In genomic region chr1:38022810-38023209, GRCh38 we compare ENCODE assay signal across 33 cellular contexts. TPM values are rescaled to one million over a fixed set of nuclear protein-coding genes. Genes with fewer than 3 reads are reported as not detected.
"Had no signal": no experiment of that assay in that cellular context is flagged by ENCODE, and none has a peak within 500 bp of the region (broad histone marks: within the 10 kb centered on the region; RNA-seq: fewer than 3 reads in every experiment).

No MANE protein-coding gene starts in this region.

- ATAC-seq: activated naive CD4-positive, alpha-beta T cell treated with anti-CD3 and anti-CD28 coated beads, Interleukin-2, amount 50 U/mL, for 72 hours; activated T-cell treated with anti-CD3 and anti-CD28 coated beads, Interleukin-2, amount 50 U/mL, for 72 hours; body of pancreas; effector memory CD8-positive, alpha-beta T cell; WTC11 had no signal

- H3K4me1 ChIP-seq: body of pancreas had no signal

- H3K27me3 ChIP-seq: adrenal gland, body of pancreas, esophagus squamous epithelium, heart left ventricle had no signal

- DNase-seq: activated CD4-positive, alpha-beta memory T cell treated with anti-CD3 and anti-CD28 coated beads, Interleukin-2, amount 10 ng/mL, durations not matched to agents 7 days and 5 days; activated CD4-positive, alpha-beta T cell treated with anti-CD3 and anti-CD28 coated beads for 1 hour; activated CD4-positive, alpha-beta T cell treated with anti-CD3 and anti-CD28 coated beads for 4 hours; activated CD4-positive, alpha-beta T cell treated with anti-CD3 and anti-CD28 coated beads, Interleukin-2, amount 10 ng/mL, durations not matched to agents 7 days and 5 days; activated CD4-positive, alpha-beta T cell treated with anti-CD3 and anti-CD28 coated beads, Interleukin-2, amount 50 U/mL, for 4 hours; activated CD8-positive, alpha-beta memory T cell treated with anti-CD3 and anti-CD28 coated beads, Interleukin-2, amount 50 U/mL, for 48 hours; activated gamma-delta T cell; activated naive CD4-positive, alpha-beta T cell; activated naive CD4-positive, alpha-beta T cell treated with anti-CD3 and anti-CD28 coated beads, Interleukin-2, amount 10 ng/mL, durations not matched to agents 7 days and 5 days; activated T-cell treated with anti-CD3 and anti-CD28 coated beads for 4 hours; activated T-cell treated with anti-CD3 and anti-CD28 coated beads, Interleukin-2, amount 50 U/mL, for 24 hours; activated T-cell treated with anti-CD3 and anti-CD28 coated beads, Interleukin-2, amount 50 U/mL, for 72 hours; adrenal gland; amygdala; body of pancreas; caudate nucleus; cortex of kidney; dermis blood vessel endothelial cell; effector CD4-positive, alpha-beta T cell; effector memory CD8-positive, alpha-beta T cell; esophagus squamous epithelium; foreskin melanocyte; glutamatergic neuron; heart left ventricle; T-helper 1 cell; T-helper 2 cell had no signal

- H3K27ac Mint-ChIP-seq: activated CD4-positive, alpha-beta memory T cell treated with anti-CD3 and anti-CD28 coated beads, Interleukin-2, amount 10 ng/mL, durations not matched to agents 7 days and 5 days; activated CD4-positive, alpha-beta T cell treated with anti-CD3 and anti-CD28 coated beads, Interleukin-2, amount 10 ng/mL, durations not matched to agents 7 days and 5 days; activated naive CD4-positive, alpha-beta T cell treated with anti-CD3 and anti-CD28 coated beads, Interleukin-2, amount 10 ng/mL, durations not matched to agents 7 days and 5 days; activated T-cell treated with anti-CD3 and anti-CD28 coated beads, Interleukin-2, amount 50 U/mL, for 24 hours; activated T-cell treated with anti-CD3 and anti-CD28 coated beads, Interleukin-2, amount 50 U/mL, for 72 hours; effector memory CD8-positive, alpha-beta T cell; WTC11 had no signal

- H3K4me3 ChIP-seq: adrenal gland, body of pancreas, esophagus squamous epithelium, heart left ventricle had no signal

- H3K9me3 Mint-ChIP-seq: activated CD4-positive, alpha-beta memory T cell treated with anti-CD3 and anti-CD28 coated beads, Interleukin-2, amount 10 ng/mL, durations not matched to agents 7 days and 5 days; activated CD4-positive, alpha-beta T cell treated with anti-CD3 and anti-CD28 coated beads, Interleukin-2, amount 10 ng/mL, durations not matched to agents 7 days and 5 days; activated naive CD4-positive, alpha-beta T cell treated with anti-CD3 and anti-CD28 coated beads, Interleukin-2, amount 10 ng/mL, durations not matched to agents 7 days and 5 days; activated naive CD4-positive, alpha-beta T cell treated with anti-CD3 and anti-CD28 coated beads, Interleukin-2, amount 50 U/mL, for 72 hours; activated T-cell treated with anti-CD3 and anti-CD28 coated beads, Interleukin-2, amount 50 U/mL, for 24 hours; activated T-cell treated with anti-CD3 and anti-CD28 coated beads, Interleukin-2, amount 50 U/mL, for 72 hours; effector memory CD8-positive, alpha-beta T cell; WTC11 had no signal

- H3K27me3 Mint-ChIP-seq: activated CD4-positive, alpha-beta memory T cell treated with anti-CD3 and anti-CD28 coated beads, Interleukin-2, amount 10 ng/mL, durations not matched to agents 7 days and 5 days; activated CD4-positive, alpha-beta T cell treated with anti-CD3 and anti-CD28 coated beads, Interleukin-2, amount 10 ng/mL, durations not matched to agents 7 days and 5 days; activated naive CD4-positive, alpha-beta T cell treated with anti-CD3 and anti-CD28 coated beads, Interleukin-2, amount 10 ng/mL, durations not matched to agents 7 days and 5 days; activated T-cell treated with anti-CD3 and anti-CD28 coated beads, Interleukin-2, amount 50 U/mL, for 24 hours; effector memory CD8-positive, alpha-beta T cell had no signal

- H3K27ac ChIP-seq: adrenal gland, body of pancreas, epithelial cell of prostate, heart left ventricle, VCaP had no signal

- H3K4me3 Mint-ChIP-seq: activated CD4-positive, alpha-beta memory T cell treated with anti-CD3 and anti-CD28 coated beads, Interleukin-2, amount 10 ng/mL, durations not matched to agents 7 days and 5 days; activated CD4-positive, alpha-beta T cell treated with anti-CD3 and anti-CD28 coated beads, Interleukin-2, amount 10 ng/mL, durations not matched to agents 7 days and 5 days; activated naive CD4-positive, alpha-beta T cell treated with anti-CD3 and anti-CD28 coated beads, Interleukin-2, amount 10 ng/mL, durations not matched to agents 7 days and 5 days; activated T-cell treated with anti-CD3 and anti-CD28 coated beads, Interleukin-2, amount 50 U/mL, for 24 hours; activated T-cell treated with anti-CD3 and anti-CD28 coated beads, Interleukin-2, amount 50 U/mL, for 72 hours; effector memory CD8-positive, alpha-beta T cell; WTC11 had no signal

- H3K9me3 ChIP-seq: adrenal gland, body of pancreas, esophagus squamous epithelium, heart left ventricle had no signal

RNA-seq across cellular contexts. Expression of gene POU3F1, which starts 23.8 kb away (rescaled TPM):
- total RNA-seq: activated CD4-positive, alpha-beta memory T cell treated with anti-CD3 and anti-CD28 coated beads, Interleukin-2, amount 10 ng/mL, durations not matched to agents 7 days and 5 days; activated CD4-positive, alpha-beta T cell treated with anti-CD3 and anti-CD28 coated beads, Interleukin-2, amount 10 ng/mL, durations not matched to agents 7 days and 5 days; activated naive CD4-positive, alpha-beta T cell treated with anti-CD3 and anti-CD28 coated beads, Interleukin-2, amount 50 U/mL, for 72 hours; activated T-cell treated with anti-CD3 and anti-CD28 coated beads, Interleukin-2, amount 50 U/mL, for 72 hours; body of pancreas; endothelial cell of umbilical vein had no signal
- polyA plus RNA-seq: aorta, endothelial cell of umbilical vein, fibroblast of lung, heart left ventricle had no signal
